In the genomic region with DNA sequence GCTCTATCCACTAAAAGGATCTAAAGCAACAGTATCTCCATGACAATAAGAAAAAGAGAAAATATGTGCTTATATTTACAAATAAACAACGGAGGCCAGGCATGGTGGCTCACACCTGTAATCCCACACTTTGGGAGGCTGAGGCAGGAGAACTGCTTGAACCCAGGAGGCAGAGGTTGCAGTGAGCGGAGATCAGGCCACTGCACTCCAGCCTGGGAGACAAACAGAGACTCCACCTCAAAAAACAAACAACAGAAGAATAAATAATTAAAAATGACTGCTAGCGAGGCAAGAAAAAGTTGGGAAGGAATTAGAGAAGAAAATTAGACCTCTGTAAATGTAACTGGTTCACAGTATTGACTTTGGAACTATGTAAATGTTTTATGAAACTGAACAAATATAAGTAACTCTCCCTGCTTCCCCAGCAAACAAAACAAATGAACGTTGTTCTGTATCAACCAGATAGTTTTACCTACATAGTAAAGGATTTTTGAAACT, we compare ENCODE assay signal across 1 cellular context.
TF ChIP-seq lines count a peak whose summit lies in the region.

No MANE protein-coding gene starts in this region.

TF ChIP-seq in HepG2, 621 proteins besides CTCF, POLR2A, EP300 and RAD21 (continued from another document and continues in another):
- TF ChIP-seq, protein P1, sequence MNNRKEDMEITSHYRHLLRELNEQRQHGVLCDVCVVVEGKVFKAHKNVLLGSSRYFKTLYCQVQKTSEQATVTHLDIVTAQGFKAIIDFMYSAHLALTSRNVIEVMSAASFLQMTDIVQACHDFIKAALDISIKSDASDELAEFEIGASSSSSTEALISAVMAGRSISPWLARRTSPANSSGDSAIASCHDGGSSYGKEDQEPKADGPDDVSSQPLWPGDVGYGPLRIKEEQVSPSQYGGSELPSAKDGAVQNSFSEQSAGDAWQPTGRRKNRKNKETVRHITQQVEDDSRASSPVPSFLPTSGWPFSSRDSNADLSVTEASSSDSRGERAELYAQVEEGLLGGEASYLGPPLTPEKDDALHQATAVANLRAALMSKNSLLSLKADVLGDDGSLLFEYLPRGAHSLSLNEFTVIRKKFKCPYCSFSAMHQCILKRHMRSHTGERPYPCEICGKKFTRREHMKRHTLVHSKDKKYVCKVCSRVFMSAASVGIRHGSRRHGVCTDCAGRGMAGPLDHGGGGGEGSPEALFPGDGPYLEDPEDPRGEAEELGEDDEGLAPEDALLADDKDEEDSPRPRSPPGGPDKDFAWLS (CRISPR knock-in tag; IDR thresholded peaks at IDR 0.05; ENCODE audit: borderline replicate concordance): no peak
- no peak for TF ChIP-seq IRX3 (CRISPR knock-in tag; IDR thresholded peaks at IDR 0.05; ENCODE audit: borderline replicate concordance, low read depth)
- peak; percentile 98 for TF ChIP-seq ZNF441 (CRISPR knock-in tag; IDR thresholded peaks at IDR 0.05; ENCODE audit: borderline replicate concordance)
- TF ChIP-seq ARNTL (CRISPR knock-in tag; IDR thresholded peaks at IDR 0.05): no peak
- TF ChIP-seq POGZ (CRISPR knock-in tag; IDR thresholded peaks at IDR 0.05): peak; percentile 90
- no peak for TF ChIP-seq ZNF207 (IDR thresholded peaks at IDR 0.05; ENCODE audit: borderline replicate concordance)
- TF ChIP-seq, protein P2, sequence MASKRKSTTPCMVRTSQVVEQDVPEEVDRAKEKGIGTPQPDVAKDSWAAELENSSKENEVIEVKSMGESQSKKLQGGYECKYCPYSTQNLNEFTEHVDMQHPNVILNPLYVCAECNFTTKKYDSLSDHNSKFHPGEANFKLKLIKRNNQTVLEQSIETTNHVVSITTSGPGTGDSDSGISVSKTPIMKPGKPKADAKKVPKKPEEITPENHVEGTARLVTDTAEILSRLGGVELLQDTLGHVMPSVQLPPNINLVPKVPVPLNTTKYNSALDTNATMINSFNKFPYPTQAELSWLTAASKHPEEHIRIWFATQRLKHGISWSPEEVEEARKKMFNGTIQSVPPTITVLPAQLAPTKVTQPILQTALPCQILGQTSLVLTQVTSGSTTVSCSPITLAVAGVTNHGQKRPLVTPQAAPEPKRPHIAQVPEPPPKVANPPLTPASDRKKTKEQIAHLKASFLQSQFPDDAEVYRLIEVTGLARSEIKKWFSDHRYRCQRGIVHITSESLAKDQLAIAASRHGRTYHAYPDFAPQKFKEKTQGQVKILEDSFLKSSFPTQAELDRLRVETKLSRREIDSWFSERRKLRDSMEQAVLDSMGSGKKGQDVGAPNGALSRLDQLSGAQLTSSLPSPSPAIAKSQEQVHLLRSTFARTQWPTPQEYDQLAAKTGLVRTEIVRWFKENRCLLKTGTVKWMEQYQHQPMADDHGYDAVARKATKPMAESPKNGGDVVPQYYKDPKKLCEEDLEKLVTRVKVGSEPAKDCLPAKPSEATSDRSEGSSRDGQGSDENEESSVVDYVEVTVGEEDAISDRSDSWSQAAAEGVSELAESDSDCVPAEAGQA (IDR thresholded peaks at IDR 0.05; ENCODE audit: low read depth): no peak
- TF ChIP-seq, protein P2 (CRISPR knock-in tag; IDR thresholded peaks at IDR 0.05; ENCODE audit: borderline replicate concordance): no peak
- TF ChIP-seq ZNF773 (CRISPR knock-in tag; IDR thresholded peaks at IDR 0.05; ENCODE audit: borderline replicate concordance): no peak
- peak; percentile 56; the same call in 1 of the 2 replicates for TF ChIP-seq ZSCAN29 (CRISPR knock-in tag; conservative IDR thresholded peaks at IDR 0.05)
- TF ChIP-seq ETV6 (CRISPR knock-in tag; conservative IDR thresholded peaks at IDR 0.05): no peak
- TF ChIP-seq SSRP1 (CRISPR knock-in tag; IDR thresholded peaks at IDR 0.05): no peak
- TF ChIP-seq ZNF124 (CRISPR knock-in tag; IDR thresholded peaks at IDR 0.05): no peak
- no peak for TF ChIP-seq PRMT3 (CRISPR knock-in tag; IDR thresholded peaks at IDR 0.05; ENCODE audit: borderline replicate concordance, low read depth)
- TF ChIP-seq, protein P3, sequence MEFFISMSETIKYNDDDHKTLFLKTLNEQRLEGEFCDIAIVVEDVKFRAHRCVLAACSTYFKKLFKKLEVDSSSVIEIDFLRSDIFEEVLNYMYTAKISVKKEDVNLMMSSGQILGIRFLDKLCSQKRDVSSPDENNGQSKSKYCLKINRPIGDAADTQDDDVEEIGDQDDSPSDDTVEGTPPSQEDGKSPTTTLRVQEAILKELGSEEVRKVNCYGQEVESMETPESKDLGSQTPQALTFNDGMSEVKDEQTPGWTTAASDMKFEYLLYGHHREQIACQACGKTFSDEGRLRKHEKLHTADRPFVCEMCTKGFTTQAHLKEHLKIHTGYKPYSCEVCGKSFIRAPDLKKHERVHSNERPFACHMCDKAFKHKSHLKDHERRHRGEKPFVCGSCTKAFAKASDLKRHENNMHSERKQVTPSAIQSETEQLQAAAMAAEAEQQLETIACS (CRISPR knock-in tag; IDR thresholded peaks at IDR 0.05): no peak
- TF ChIP-seq, protein P4, sequence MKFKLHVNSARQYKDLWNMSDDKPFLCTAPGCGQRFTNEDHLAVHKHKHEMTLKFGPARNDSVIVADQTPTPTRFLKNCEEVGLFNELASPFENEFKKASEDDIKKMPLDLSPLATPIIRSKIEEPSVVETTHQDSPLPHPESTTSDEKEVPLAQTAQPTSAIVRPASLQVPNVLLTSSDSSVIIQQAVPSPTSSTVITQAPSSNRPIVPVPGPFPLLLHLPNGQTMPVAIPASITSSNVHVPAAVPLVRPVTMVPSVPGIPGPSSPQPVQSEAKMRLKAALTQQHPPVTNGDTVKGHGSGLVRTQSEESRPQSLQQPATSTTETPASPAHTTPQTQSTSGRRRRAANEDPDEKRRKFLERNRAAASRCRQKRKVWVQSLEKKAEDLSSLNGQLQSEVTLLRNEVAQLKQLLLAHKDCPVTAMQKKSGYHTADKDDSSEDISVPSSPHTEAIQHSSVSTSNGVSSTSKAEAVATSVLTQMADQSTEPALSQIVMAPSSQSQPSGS (CRISPR knock-in tag; IDR thresholded peaks at IDR 0.05): no peak
- no peak for TF ChIP-seq ZNF788 (CRISPR knock-in tag; IDR thresholded peaks at IDR 0.05; ENCODE audit: borderline replicate concordance)
- TF ChIP-seq SOX13 (IDR thresholded peaks at IDR 0.05): 0 out of 2 replicates have a peak, but pooled peaks have one; percentile 24
- TF ChIP-seq SOX13 (CRISPR knock-in tag; conservative IDR thresholded peaks at IDR 0.05 in 1 of 2, IDR thresholded peaks at IDR 0.05 in 1 of 2): peak in 1 of 2 experiments; percentile 59; a peak in 1 of 4 replicates
- no peak for TF ChIP-seq EZH2 (conservative IDR thresholded peaks at IDR 0.05; ENCODE audit: low read depth, low read length)
- TF ChIP-seq ZNF331 (CRISPR knock-in tag; IDR thresholded peaks at IDR 0.05): no peak
- no peak for TF ChIP-seq ZNF282 (IDR thresholded peaks at IDR 0.05; ENCODE audit: partially characterized antibody)
- no peak for TF ChIP-seq GTF3A (CRISPR knock-in tag; conservative IDR thresholded peaks at IDR 0.05)
- TF ChIP-seq ASH2L (IDR thresholded peaks at IDR 0.05; ENCODE audit: insufficient read length, low read depth, low read length): peak; percentile 13
- TF ChIP-seq FOXP1 (IDR thresholded peaks at IDR 0.05): peak; percentile 64
- TF ChIP-seq FOXP1 (CRISPR knock-in tag; IDR thresholded peaks at IDR 0.05): peak; percentile 86
- TF ChIP-seq ZNF550 (CRISPR knock-in tag; IDR thresholded peaks at IDR 0.05; ENCODE audit: borderline replicate concordance): no peak
- no peak for TF ChIP-seq PHF5A (CRISPR knock-in tag; IDR thresholded peaks at IDR 0.05; ENCODE audit: low read depth, unreplicated experiment)
- no peak for TF ChIP-seq PTBP1 (IDR thresholded peaks at IDR 0.05; ENCODE audit: low read depth, low read length, poor library complexity, severe bottlenecking)
- TF ChIP-seq, protein P5, sequence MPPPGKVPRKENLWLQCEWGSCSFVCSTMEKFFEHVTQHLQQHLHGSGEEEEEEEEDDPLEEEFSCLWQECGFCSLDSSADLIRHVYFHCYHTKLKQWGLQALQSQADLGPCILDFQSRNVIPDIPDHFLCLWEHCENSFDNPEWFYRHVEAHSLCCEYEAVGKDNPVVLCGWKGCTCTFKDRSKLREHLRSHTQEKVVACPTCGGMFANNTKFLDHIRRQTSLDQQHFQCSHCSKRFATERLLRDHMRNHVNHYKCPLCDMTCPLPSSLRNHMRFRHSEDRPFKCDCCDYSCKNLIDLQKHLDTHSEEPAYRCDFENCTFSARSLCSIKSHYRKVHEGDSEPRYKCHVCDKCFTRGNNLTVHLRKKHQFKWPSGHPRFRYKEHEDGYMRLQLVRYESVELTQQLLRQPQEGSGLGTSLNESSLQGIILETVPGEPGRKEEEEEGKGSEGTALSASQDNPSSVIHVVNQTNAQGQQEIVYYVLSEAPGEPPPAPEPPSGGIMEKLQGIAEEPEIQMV (CRISPR knock-in tag; IDR thresholded peaks at IDR 0.05; ENCODE audit: low read depth): no peak
- TF ChIP-seq ZBTB21 (CRISPR knock-in tag; IDR thresholded peaks at IDR 0.05): no peak
- no peak for TF ChIP-seq PHF20 (CRISPR knock-in tag; IDR thresholded peaks at IDR 0.05)
- TF ChIP-seq ZFP36L2 (CRISPR knock-in tag; IDR thresholded peaks at IDR 0.05): no peak
- TF ChIP-seq ZMYM2 (CRISPR knock-in tag; IDR thresholded peaks at IDR 0.05): peak; percentile 94
- TF ChIP-seq ERF (CRISPR knock-in tag; IDR thresholded peaks at IDR 0.05): 0 out of 2 replicates have a peak, but pooled peaks have one; percentile 29
- no peak for TF ChIP-seq CAMTA2 (CRISPR knock-in tag; IDR thresholded peaks at IDR 0.05; ENCODE audit: borderline replicate concordance)
- 0 out of 2 replicates have a peak, but pooled peaks have one; percentile 20 for TF ChIP-seq ZNF761 (CRISPR knock-in tag; conservative IDR thresholded peaks at IDR 0.05)
- TF ChIP-seq THYN1 (CRISPR knock-in tag; IDR thresholded peaks at IDR 0.05; ENCODE audit: borderline replicate concordance, low read depth): no peak
- peak; percentile 78; the same call in 1 of the 2 replicates for TF ChIP-seq FOXJ3 (CRISPR knock-in tag; IDR thresholded peaks at IDR 0.05; ENCODE audit: borderline replicate concordance)
- TF ChIP-seq FIP1L1 (IDR thresholded peaks at IDR 0.05; ENCODE audit: borderline replicate concordance, insufficient read depth, low read depth, low read length): no peak
- TF ChIP-seq, protein P6, sequence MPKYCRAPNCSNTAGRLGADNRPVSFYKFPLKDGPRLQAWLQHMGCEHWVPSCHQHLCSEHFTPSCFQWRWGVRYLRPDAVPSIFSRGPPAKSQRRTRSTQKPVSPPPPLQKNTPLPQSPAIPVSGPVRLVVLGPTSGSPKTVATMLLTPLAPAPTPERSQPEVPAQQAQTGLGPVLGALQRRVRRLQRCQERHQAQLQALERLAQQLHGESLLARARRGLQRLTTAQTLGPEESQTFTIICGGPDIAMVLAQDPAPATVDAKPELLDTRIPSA (CRISPR knock-in tag; IDR thresholded peaks at IDR 0.05; ENCODE audit: borderline replicate concordance): no peak
- TF ChIP-seq FOXK2 (IDR thresholded peaks at IDR 0.05): no peak
- TF ChIP-seq, protein P7, sequence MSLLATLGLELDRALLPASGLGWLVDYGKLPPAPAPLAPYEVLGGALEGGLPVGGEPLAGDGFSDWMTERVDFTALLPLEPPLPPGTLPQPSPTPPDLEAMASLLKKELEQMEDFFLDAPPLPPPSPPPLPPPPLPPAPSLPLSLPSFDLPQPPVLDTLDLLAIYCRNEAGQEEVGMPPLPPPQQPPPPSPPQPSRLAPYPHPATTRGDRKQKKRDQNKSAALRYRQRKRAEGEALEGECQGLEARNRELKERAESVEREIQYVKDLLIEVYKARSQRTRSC (CRISPR knock-in tag; IDR thresholded peaks at IDR 0.05; ENCODE audit: low read depth): no peak
- TF ChIP-seq, protein P8, sequence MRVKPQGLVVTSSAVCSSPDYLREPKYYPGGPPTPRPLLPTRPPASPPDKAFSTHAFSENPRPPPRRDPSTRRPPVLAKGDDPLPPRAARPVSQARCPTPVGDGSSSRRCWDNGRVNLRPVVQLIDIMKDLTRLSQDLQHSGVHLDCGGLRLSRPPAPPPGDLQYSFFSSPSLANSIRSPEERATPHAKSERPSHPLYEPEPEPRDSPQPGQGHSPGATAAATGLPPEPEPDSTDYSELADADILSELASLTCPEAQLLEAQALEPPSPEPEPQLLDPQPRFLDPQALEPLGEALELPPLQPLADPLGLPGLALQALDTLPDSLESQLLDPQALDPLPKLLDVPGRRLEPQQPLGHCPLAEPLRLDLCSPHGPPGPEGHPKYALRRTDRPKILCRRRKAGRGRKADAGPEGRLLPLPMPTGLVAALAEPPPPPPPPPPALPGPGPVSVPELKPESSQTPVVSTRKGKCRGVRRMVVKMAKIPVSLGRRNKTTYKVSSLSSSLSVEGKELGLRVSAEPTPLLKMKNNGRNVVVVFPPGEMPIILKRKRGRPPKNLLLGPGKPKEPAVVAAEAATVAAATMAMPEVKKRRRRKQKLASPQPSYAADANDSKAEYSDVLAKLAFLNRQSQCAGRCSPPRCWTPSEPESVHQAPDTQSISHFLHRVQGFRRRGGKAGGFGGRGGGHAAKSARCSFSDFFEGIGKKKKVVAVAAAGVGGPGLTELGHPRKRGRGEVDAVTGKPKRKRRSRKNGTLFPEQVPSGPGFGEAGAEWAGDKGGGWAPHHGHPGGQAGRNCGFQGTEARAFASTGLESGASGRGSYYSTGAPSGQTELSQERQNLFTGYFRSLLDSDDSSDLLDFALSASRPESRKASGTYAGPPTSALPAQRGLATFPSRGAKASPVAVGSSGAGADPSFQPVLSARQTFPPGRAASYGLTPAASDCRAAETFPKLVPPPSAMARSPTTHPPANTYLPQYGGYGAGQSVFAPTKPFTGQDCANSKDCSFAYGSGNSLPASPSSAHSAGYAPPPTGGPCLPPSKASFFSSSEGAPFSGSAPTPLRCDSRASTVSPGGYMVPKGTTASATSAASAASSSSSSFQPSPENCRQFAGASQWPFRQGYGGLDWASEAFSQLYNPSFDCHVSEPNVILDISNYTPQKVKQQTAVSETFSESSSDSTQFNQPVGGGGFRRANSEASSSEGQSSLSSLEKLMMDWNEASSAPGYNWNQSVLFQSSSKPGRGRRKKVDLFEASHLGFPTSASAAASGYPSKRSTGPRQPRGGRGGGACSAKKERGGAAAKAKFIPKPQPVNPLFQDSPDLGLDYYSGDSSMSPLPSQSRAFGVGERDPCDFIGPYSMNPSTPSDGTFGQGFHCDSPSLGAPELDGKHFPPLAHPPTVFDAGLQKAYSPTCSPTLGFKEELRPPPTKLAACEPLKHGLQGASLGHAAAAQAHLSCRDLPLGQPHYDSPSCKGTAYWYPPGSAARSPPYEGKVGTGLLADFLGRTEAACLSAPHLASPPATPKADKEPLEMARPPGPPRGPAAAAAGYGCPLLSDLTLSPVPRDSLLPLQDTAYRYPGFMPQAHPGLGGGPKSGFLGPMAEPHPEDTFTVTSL (CRISPR knock-in tag; IDR thresholded peaks at IDR 0.05; ENCODE audit: borderline replicate concordance): no peak; the same call in 1 of the 2 replicates
- no peak for TF ChIP-seq KDM3A (CRISPR knock-in tag; IDR thresholded peaks at IDR 0.05; ENCODE audit: low read depth)
